In the genomic region with DNA sequence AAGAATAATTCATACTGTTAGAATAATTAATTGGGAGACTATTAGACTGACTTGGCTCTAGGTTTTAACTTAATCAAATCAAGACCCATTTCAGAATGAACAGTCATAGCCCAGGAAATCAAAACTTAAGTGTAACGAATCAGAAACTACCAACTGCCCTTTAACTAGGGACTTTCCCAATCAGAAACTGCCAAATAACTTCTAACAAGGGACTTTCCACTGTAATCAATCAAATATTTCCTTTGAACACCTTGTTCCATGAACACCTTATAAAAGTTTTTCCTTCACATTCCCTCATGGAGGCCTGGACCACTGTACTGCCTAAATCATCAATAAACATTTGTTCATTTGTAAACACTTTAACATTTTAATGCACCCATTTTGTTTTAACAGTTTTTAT, we compare ENCODE assay signal across 18 cellular contexts.
"Had no signal": no experiment of that assay in that cellular context is flagged by ENCODE, and none has a peak within 500 bp of the region (broad histone marks: within the 10 kb centered on the region; RNA-seq: fewer than 3 reads in every experiment).

No MANE protein-coding gene starts in this region.

- H3K27ac ChIP-seq: coronary artery, hepatocyte, psoas muscle, right lobe of liver, stomach, thoracic aorta had no signal

- H3K9me3 Mint-ChIP-seq: nephron had no signal

- ATAC-seq: psoas muscle, right lobe of liver had no signal

- H3K27ac Mint-ChIP-seq: naive B cell, nephron had no signal

- H3K36me3 Mint-ChIP-seq: naive B cell had no signal

- H3K4me1 ChIP-seq: psoas muscle, right lobe of liver, stomach had no signal

- H3K4me1 Mint-ChIP-seq: naive B cell had no signal

- H3K36me3 ChIP-seq: right lobe of liver, stomach, thoracic aorta had no signal

- H3K9me3 ChIP-seq: psoas muscle, right lobe of liver, stomach, thoracic aorta had no signal

- H3K79me2 ChIP-seq: hepatocyte had no signal

- H3K4me2 ChIP-seq: hepatocyte had no signal

- FAIRE-seq: urothelium cell line had no signal

- H3K4me3 Mint-ChIP-seq: naive B cell, nephron had no signal

- H3K27me3 ChIP-seq: hepatocyte, right lobe of liver, stomach had no signal

- H3K4me3 ChIP-seq: coronary artery, hepatocyte, psoas muscle, right lobe of liver, stomach, thoracic aorta had no signal

- H3K27me3 Mint-ChIP-seq: naive B cell had no signal

- DNase-seq: effector CD8-positive, alpha-beta T cell; foreskin melanocyte; head of caudate nucleus; mesendoderm; naive B cell; psoas muscle; retina; right lobe of liver; stimulated activated CD4-positive, alpha-beta T cell treated with anti-CD3 and anti-CD28 coated beads, Interleukin-4, amount 100 ng/mL, for 4 hours; stimulated activated naive CD4-positive, alpha-beta T cell; stomach; substantia nigra; trophoblast cell had no signal

- H2AFZ ChIP-seq: hepatocyte had no signal
